ENCODE assay signal across 8 cellular contexts in genomic region chr1:2684000-2684399, GRCh38. TPM values are rescaled to one million over a fixed set of nuclear protein-coding genes. Genes with fewer than 3 reads are reported as not detected.
DNase-seq lines count a peak whose midpoint lies in the region; TF ChIP-seq lines count a peak whose summit lies in the region.
"Not testable (repeated sequence)": the region's sequence is repeated elsewhere in the genome, so short reads cannot be mapped to it uniquely, and the experiment has no call there.
"Had no signal": no experiment of that assay in that cellular context is flagged by ENCODE, and none has a peak within 500 bp of the region (broad histone marks: within the 10 kb centered on the region; RNA-seq: fewer than 3 reads in every experiment).

No MANE protein-coding gene starts in this region.

- H3K27ac ChIP-seq in SJCRH30; left ventricle myocardium inferior (replicated peaks): not testable (repeated sequence)

- TF ChIP-seq CTCF in left ventricle myocardium inferior (IDR thresholded peaks at IDR 0.05; ENCODE audit: borderline replicate concordance): not testable (repeated sequence)

- H3K36me3 ChIP-seq in SJCRH30, left ventricle myocardium inferior: not testable (repeated sequence)

- DNase-seq in HT1080 (ENCODE audit: low read depth) (peak; percentile 30), SJCRH30 (peak; percentile 8 to 24), dermis blood vessel endothelial cell (peak; percentile 31), left ventricle myocardium inferior (peak; percentile 54), mesenteric fat pad (ENCODE audit: low spot score) (peak; percentile 90)
- peak; percentile 57 for DNase-seq in activated CD8-positive, alpha-beta memory T cell treated with anti-CD3 and anti-CD28 coated beads, Interleukin-2, amount 50 U/mL, for 48 hours
- DNase-seq in stimulated activated CD4-positive, alpha-beta T cell treated with anti-CD3 and anti-CD28 coated beads, Interleukin-4, amount 100 ng/mL, for 1 hour: peak; percentile 2

- H3K4me1 ChIP-seq in SJCRH30, left ventricle myocardium inferior: not testable (repeated sequence)

- H3K27me3 ChIP-seq in SJCRH30: not testable (repeated sequence)
- H3K27me3 ChIP-seq in left ventricle myocardium inferior (ENCODE audit: low read depth): peaks cover 13% of the 10 kb centered on the region

- H3K4me3 ChIP-seq in SJCRH30, left ventricle myocardium inferior: not testable (repeated sequence)

- intact Hi-C loops in left ventricle myocardium inferior (cut with micrococcal nuclease): not testable (repeated sequence)

- not testable (repeated sequence) for H3K9me3 ChIP-seq in SJCRH30 (replicated peaks); left ventricle myocardium inferior (replicated peaks)

RNA-seq across cellular contexts. Expression of gene MMEL1, which starts 51.2 kb away (rescaled TPM):
- total RNA-seq in HT1080 (2014; rRNA removed; shearing (Covaris generic)): not detected in 2 replicates
- not detected in 2 replicates for polyA plus RNA-seq in HT1080 (2015; cell fraction: cytosol; rRNA removed)
- polyA plus RNA-seq in HT1080 (2015; cell fraction: nucleus; rRNA removed): not detected in 2 replicates
- not detected in 2 replicates for total RNA-seq in SJCRH30 (2014; rRNA removed; shearing (Covaris generic))
- total RNA-seq in dermis blood vessel endothelial cell: 2.0 and 5.4 TPM in 2 replicates
- 0.82 TPM for total RNA-seq in left ventricle myocardium inferior
- total RNA-seq in mesenteric fat pad: 3.2 TPM
- total RNA-seq: activated B cell treated with CpG ODN at 0.5 μM for 24 hours had no signal

Comparison
In these comparisons a context has a peak if more than half of its experiments do, and no peak if none do; other contexts are left out.
1. DNase-seq: peak in every context shown above with its lines; median percentile 90 in mesenteric fat pad; 57 in activated CD8-positive, alpha-beta memory T cell treated with anti-CD3 and anti-CD28 coated beads, Interleukin-2, amount 50 U/mL, for 48 hours; 54 in left ventricle myocardium inferior; 31 in dermis blood vessel endothelial cell; 30 in HT1080; 16 in SJCRH30; 2 in stimulated activated CD4-positive, alpha-beta T cell treated with anti-CD3 and anti-CD28 coated beads, Interleukin-4, amount 100 ng/mL, for 1 hour.